ENCODE assay signal across 8 cellular contexts in the genomic region with DNA sequence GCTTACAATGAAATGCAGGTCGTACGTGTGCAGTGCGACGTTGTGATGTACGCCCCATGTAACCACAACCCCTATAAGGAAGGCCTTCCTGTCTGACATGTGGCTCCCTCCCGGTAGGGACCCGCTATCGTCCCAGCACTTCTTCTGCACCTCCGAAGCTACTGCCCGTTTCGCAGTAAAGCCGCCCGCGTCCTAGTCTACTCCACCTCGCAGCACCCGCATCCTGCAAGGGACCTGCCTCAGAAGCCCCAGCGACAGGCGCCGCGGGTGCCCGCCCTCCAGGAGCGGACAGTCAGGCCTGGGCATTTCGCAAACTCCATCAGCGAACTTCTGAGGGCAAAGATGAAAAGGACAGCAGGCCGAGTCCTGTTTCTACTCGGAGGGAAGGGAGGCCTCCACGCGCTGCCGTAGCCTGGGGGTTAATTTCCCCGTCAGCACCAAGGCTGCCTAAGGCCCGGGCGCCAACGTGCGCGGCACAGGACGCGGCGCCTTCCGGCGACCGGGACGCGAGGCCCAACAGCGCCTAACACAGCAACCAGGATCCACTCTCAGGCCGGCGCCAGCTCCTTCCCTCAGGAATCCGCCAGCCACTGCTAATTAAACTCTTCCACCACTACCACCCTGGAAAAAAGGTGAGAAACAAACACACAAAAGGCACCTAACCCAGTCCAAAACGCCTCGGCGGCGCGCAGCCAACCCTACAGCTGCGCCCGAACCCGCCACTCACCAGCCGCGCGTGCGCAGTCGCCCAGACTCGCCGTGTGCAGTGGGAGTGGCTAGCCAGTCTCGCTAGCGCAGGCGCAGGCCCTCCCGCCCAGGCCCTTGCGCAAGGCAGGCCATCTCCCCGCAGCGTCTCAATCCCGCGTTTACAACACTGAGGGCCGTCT.
A peak's percentile ranks its signal among the peaks of the same experiment; 100 is the strongest.
DNase-seq lines count a peak whose midpoint lies in the region; ATAC-seq lines count a peak whose summit lies in the region.

EEF1AKMT1 (minus strand) TSS at position 768 of the 887 bp plus-strand sequence. CDS start 16,363 bp downstream, outside the sequence.

- ATAC-seq in GM19025 (IDR thresholded peaks at IDR 0.05; ENCODE audit: low read depth, unreplicated experiment) (peak; percentile 92), HG03280 (IDR thresholded peaks at IDR 0.05; ENCODE audit: unreplicated experiment) (peak; percentile 94)
- ATAC-seq in activated CD4-positive, CD25-positive, alpha-beta regulatory T cell treated with anti-CD3 and anti-CD28 coated beads, Interleukin-2, amount 50 U/mL, for 24 hours = peak; percentile 90 to 91

- DNase-seq in AG08396 (ENCODE audit: low spot score) = peak; percentile 98
- DNase-seq in NCI-H345 treated with DMSO at 0.1 percent for 48 hours (lab: John Stamatoyannopoulos, UW; ENCODE audit: unreplicated experiment) = peak; percentile 83
- DNase-seq in cerebellar cortex (ENCODE audit: low spot score) = peak; percentile 89
- DNase-seq in islet precursor cell = peak; percentile 96
- DNase-seq in stimulated activated CD4-positive, alpha-beta T cell treated with anti-CD3 and anti-CD28 coated beads, Interleukin-12 subunit alpha, Interleukin-12 subunit beta, amount 100 ng/mL, for 4 hours = peak; percentile 97

Comparison
In these comparisons a context has a peak if more than half of its experiments do, and no peak if none do; other contexts are left out.
1. Peak in every context shown above with its lines: DNase-seq and ATAC-seq.